36 cellular contexts compared by ENCODE assay signal in the genomic region with DNA sequence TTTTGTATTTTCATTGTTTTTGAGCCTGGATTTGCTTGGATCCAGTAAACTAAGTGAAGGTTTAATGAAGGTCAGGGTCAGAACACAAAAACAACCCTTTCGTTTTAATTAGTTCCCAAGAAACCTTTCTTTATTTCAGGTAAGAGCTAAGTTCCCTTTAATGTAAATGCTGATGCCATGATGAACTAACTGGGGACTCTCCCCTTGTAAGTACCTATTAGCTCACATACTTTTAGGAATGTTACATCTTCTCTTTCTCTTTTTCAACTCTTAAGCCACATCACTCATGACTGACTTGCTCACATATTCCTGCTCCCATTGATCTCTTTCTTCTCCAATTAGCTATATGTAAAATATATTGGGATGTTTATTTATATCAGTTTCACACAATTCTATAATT.
"Had no signal": no experiment of that assay in that cellular context is flagged by ENCODE, and none has a peak within 500 bp of the region (broad histone marks: within the 10 kb centered on the region; RNA-seq: fewer than 3 reads in every experiment).

No MANE protein-coding gene starts in this region.

- H3K9me3 Mint-ChIP-seq: activated CD4-positive, alpha-beta T cell treated with anti-CD3 and anti-CD28 coated beads, Interleukin-2, amount 10 ng/mL, durations not matched to agents 24 days and 14 days; activated naive CD4-positive, alpha-beta T cell treated with anti-CD3 and anti-CD28 coated beads, Interleukin-2, amount 10 ng/mL, durations not matched to agents 7 days and 5 days; activated naive CD8-positive, alpha-beta T cell treated with anti-CD3 and anti-CD28 coated beads, Interleukin-2, amount 10 ng/mL, durations not matched to agents 7 days and 5 days; T-helper 1 cell treated with Interleukin-12 subunit alpha and Interleukin-12 subunit beta and Interleukin-4 antibody, amounts not matched to agents 30 μg/mL and 1 μg/mL, for 36 hours had no signal

- H3K4me3 Mint-ChIP-seq: activated B cell treated with CpG ODN at 0.5 μM for 24 hours; activated CD4-positive, alpha-beta memory T cell treated with anti-CD3 and anti-CD28 coated beads for 36 hours; activated CD4-positive, alpha-beta T cell treated with anti-CD3 and anti-CD28 coated beads, Interleukin-2, amount 10 ng/mL, durations not matched to agents 24 days and 14 days; activated CD8-positive, alpha-beta memory T cell treated with anti-CD3 and anti-CD28 coated beads, Interleukin-2, amount 10 ng/mL, durations not matched to agents 7 days and 5 days; activated CD8-positive, alpha-beta T cell treated with anti-CD3 and anti-CD28 coated beads for 36 hours; activated naive CD4-positive, alpha-beta T cell treated with anti-CD3 and anti-CD28 coated beads, Interleukin-2, amount 10 ng/mL, durations not matched to agents 7 days and 5 days; activated naive CD4-positive, alpha-beta T cell treated with anti-CD3 and anti-CD28 coated beads, Interleukin-2, amount 50 U/mL, for 24 hours; activated naive CD8-positive, alpha-beta T cell; activated naive CD8-positive, alpha-beta T cell treated with anti-CD3 and anti-CD28 coated beads, Interleukin-2, amount 10 ng/mL, durations not matched to agents 7 days and 5 days; activated naive CD8-positive, alpha-beta T cell treated with anti-CD3 and anti-CD28 coated beads, Interleukin-2, amount 50 U/mL, for 24 hours; activated T-cell treated with anti-CD3 and anti-CD28 coated beads, Interleukin-2, amount 50 U/mL, for 24 hours; brain; central memory CD8-positive, alpha-beta T cell; T-helper 1 cell treated with Interleukin-12 subunit alpha and Interleukin-12 subunit beta and Interleukin-4 antibody, amounts not matched to agents 30 μg/mL and 1 μg/mL, for 36 hours; T-helper 2 cell treated with Interferon-gamma antibody and Interleukin-4, amounts not matched to agents 5 μg/mL and 100 μg/mL, for 36 hours had no signal

- H3K27me3 ChIP-seq: ascending aorta, cardiac muscle cell had no signal

- H3K27me3 Mint-ChIP-seq: activated B cell treated with CpG ODN at 0.5 μM for 24 hours; activated CD4-positive, alpha-beta memory T cell treated with anti-CD3 and anti-CD28 coated beads for 36 hours; activated CD4-positive, alpha-beta T cell treated with anti-CD3 and anti-CD28 coated beads, Interleukin-2, amount 10 ng/mL, durations not matched to agents 24 days and 14 days; activated CD8-positive, alpha-beta memory T cell treated with anti-CD3 and anti-CD28 coated beads, Interleukin-2, amount 10 ng/mL, durations not matched to agents 7 days and 5 days; activated CD8-positive, alpha-beta T cell treated with anti-CD3 and anti-CD28 coated beads for 36 hours; activated naive CD4-positive, alpha-beta T cell treated with anti-CD3 and anti-CD28 coated beads, Interleukin-2, amount 10 ng/mL, durations not matched to agents 7 days and 5 days; activated naive CD8-positive, alpha-beta T cell treated with anti-CD3 and anti-CD28 coated beads, Interleukin-2, amount 10 ng/mL, durations not matched to agents 7 days and 5 days; activated naive CD8-positive, alpha-beta T cell treated with anti-CD3 and anti-CD28 coated beads, Interleukin-2, amount 50 U/mL, for 24 hours; activated T-cell treated with anti-CD3 and anti-CD28 coated beads, Interleukin-2, amount 50 U/mL, for 24 hours; brain; central memory CD8-positive, alpha-beta T cell had no signal

- ATAC-seq: activated CD8-positive, alpha-beta memory T cell treated with anti-CD3 and anti-CD28 coated beads, Interleukin-2, amount 10 ng/mL, durations not matched to agents 7 days and 5 days; activated CD8-positive, alpha-beta T cell treated with anti-CD3 and anti-CD28 coated beads for 36 hours; activated naive CD8-positive, alpha-beta T cell treated with anti-CD3 and anti-CD28 coated beads, Interleukin-2, amount 50 U/mL, for 24 hours had no signal

- H3K4me3 ChIP-seq: ascending aorta, cardiac muscle cell had no signal

- H3K27ac ChIP-seq: ascending aorta, cardiac muscle cell, VCaP had no signal

- DNase-seq: activated B cell treated with CpG ODN at 0.5 μM for 24 hours; activated CD4-positive, alpha-beta memory T cell treated with anti-CD3 and anti-CD28 coated beads for 36 hours; activated CD4-positive, alpha-beta T cell treated with anti-CD3 and anti-CD28 coated beads for 4 hours; activated CD4-positive, alpha-beta T cell treated with anti-CD3 and anti-CD28 coated beads, Interleukin-2, amount 10 ng/mL, durations not matched to agents 24 days and 14 days; activated CD4-positive, alpha-beta T cell treated with anti-CD3 and anti-CD28 coated beads, Interleukin-2, amount 50 U/mL, for 1 hour; activated CD4-positive, alpha-beta T cell treated with anti-CD3 and anti-CD28 coated beads, Interleukin-2, amount 50 U/mL, for 4 hours; activated CD4-positive, CD25-positive, alpha-beta regulatory T cell treated with anti-CD3 and anti-CD28 coated beads, Interleukin-2, amount 50 U/mL, for 72 hours; activated CD8-positive, alpha-beta memory T cell treated with anti-CD3 and anti-CD28 coated beads for 24 hours; activated CD8-positive, alpha-beta memory T cell treated with anti-CD3 and anti-CD28 coated beads, Interleukin-2, amount 10 ng/mL, durations not matched to agents 7 days and 5 days; activated CD8-positive, alpha-beta memory T cell treated with anti-CD3 and anti-CD28 coated beads, Interleukin-2, amount 50 U/mL, for 48 hours; activated CD8-positive, alpha-beta T cell treated with anti-CD3 and anti-CD28 coated beads for 36 hours; activated effector memory CD4-positive, alpha-beta T cell treated with Interleukin-2 at 50 U/mL for 16 hours; activated gamma-delta T cell; activated naive CD4-positive, alpha-beta T cell treated with anti-CD3 and anti-CD28 coated beads, Interleukin-2, amount 10 ng/mL, durations not matched to agents 7 days and 5 days; activated naive CD4-positive, alpha-beta T cell treated with Interleukin-2 at 50 U/mL for 16 hours; activated naive CD8-positive, alpha-beta T cell treated with anti-CD3 and anti-CD28 coated beads, Interleukin-2, amount 10 ng/mL, durations not matched to agents 7 days and 5 days; activated naive CD8-positive, alpha-beta T cell treated with anti-CD3 and anti-CD28 coated beads, Interleukin-2, amount 50 U/mL, for 24 hours; activated T-cell treated with anti-CD3 and anti-CD28 coated beads, Interleukin-2, amount 50 U/mL, for 24 hours; activated T-cell treated with anti-CD3 and anti-CD28 coated beads, Interleukin-2, amount 50 U/mL, for 48 hours; amygdala; anterior cingulate cortex; caudate nucleus; cerebellar nuclear complex; T-helper 1 cell; T-helper 2 cell; T-helper 9 cell had no signal

- H3K36me3 ChIP-seq: ascending aorta, cardiac muscle cell had no signal

- H3K27ac Mint-ChIP-seq: activated B cell treated with CpG ODN at 0.5 μM for 24 hours; activated CD4-positive, alpha-beta memory T cell treated with anti-CD3 and anti-CD28 coated beads for 36 hours; activated CD4-positive, alpha-beta T cell treated with anti-CD3 and anti-CD28 coated beads, Interleukin-2, amount 10 ng/mL, durations not matched to agents 24 days and 14 days; activated CD8-positive, alpha-beta memory T cell treated with anti-CD3 and anti-CD28 coated beads, Interleukin-2, amount 10 ng/mL, durations not matched to agents 7 days and 5 days; activated CD8-positive, alpha-beta T cell treated with anti-CD3 and anti-CD28 coated beads for 36 hours; activated naive CD4-positive, alpha-beta T cell treated with anti-CD3 and anti-CD28 coated beads, Interleukin-2, amount 10 ng/mL, durations not matched to agents 7 days and 5 days; activated naive CD4-positive, alpha-beta T cell treated with anti-CD3 and anti-CD28 coated beads, Interleukin-2, amount 50 U/mL, for 24 hours; activated naive CD8-positive, alpha-beta T cell; activated naive CD8-positive, alpha-beta T cell treated with anti-CD3 and anti-CD28 coated beads, Interleukin-2, amount 10 ng/mL, durations not matched to agents 7 days and 5 days; activated naive CD8-positive, alpha-beta T cell treated with anti-CD3 and anti-CD28 coated beads, Interleukin-2, amount 50 U/mL, for 24 hours; activated T-cell treated with anti-CD3 and anti-CD28 coated beads, Interleukin-2, amount 50 U/mL, for 24 hours; activated T-helper 2 cell treated with anti-CD3 and anti-CD28 coated beads, Interferon-gamma antibody, Interleukin-2, Interleukin-4, amounts not matched to agents 10 μg/mL and 5 μg/mL and 100 μg/mL, durations not matched to agents 14 hours and 24 hours and 36 hours; brain; T-helper 1 cell treated with Interleukin-12 subunit alpha and Interleukin-12 subunit beta and Interleukin-4 antibody, amounts not matched to agents 30 μg/mL and 1 μg/mL, for 36 hours; T-helper 2 cell treated with Interferon-gamma antibody and Interleukin-4, amounts not matched to agents 5 μg/mL and 100 μg/mL, for 36 hours had no signal

- H3K36me3 Mint-ChIP-seq: activated CD4-positive, alpha-beta memory T cell treated with anti-CD3 and anti-CD28 coated beads for 36 hours; activated CD8-positive, alpha-beta memory T cell treated with anti-CD3 and anti-CD28 coated beads, Interleukin-2, amount 10 ng/mL, durations not matched to agents 7 days and 5 days; activated naive CD4-positive, alpha-beta T cell treated with anti-CD3 and anti-CD28 coated beads, Interleukin-2, amount 10 ng/mL, durations not matched to agents 7 days and 5 days; activated naive CD4-positive, alpha-beta T cell treated with anti-CD3 and anti-CD28 coated beads, Interleukin-2, amount 50 U/mL, for 24 hours; activated naive CD8-positive, alpha-beta T cell; activated naive CD8-positive, alpha-beta T cell treated with anti-CD3 and anti-CD28 coated beads, Interleukin-2, amount 10 ng/mL, durations not matched to agents 7 days and 5 days; brain had no signal

- H3K4me1 Mint-ChIP-seq: activated B cell treated with CpG ODN at 0.5 μM for 24 hours; activated CD4-positive, alpha-beta T cell treated with anti-CD3 and anti-CD28 coated beads, Interleukin-2, amount 10 ng/mL, durations not matched to agents 24 days and 14 days; activated CD8-positive, alpha-beta memory T cell treated with anti-CD3 and anti-CD28 coated beads, Interleukin-2, amount 10 ng/mL, durations not matched to agents 7 days and 5 days; activated naive CD4-positive, alpha-beta T cell treated with anti-CD3 and anti-CD28 coated beads, Interleukin-2, amount 10 ng/mL, durations not matched to agents 7 days and 5 days; activated naive CD4-positive, alpha-beta T cell treated with anti-CD3 and anti-CD28 coated beads, Interleukin-2, amount 50 U/mL, for 24 hours; activated naive CD8-positive, alpha-beta T cell treated with anti-CD3 and anti-CD28 coated beads, Interleukin-2, amount 10 ng/mL, durations not matched to agents 7 days and 5 days; activated naive CD8-positive, alpha-beta T cell treated with anti-CD3 and anti-CD28 coated beads, Interleukin-2, amount 50 U/mL, for 24 hours; brain; central memory CD8-positive, alpha-beta T cell had no signal

- H3K9me3 ChIP-seq: ascending aorta had no signal

- H3K4me1 ChIP-seq: ascending aorta had no signal
